In genomic region chrX:103538728-103539127, GRCh38 we compare ENCODE assay signal across 19 cellular contexts. TPM values are rescaled to one million over a fixed set of nuclear protein-coding genes. Genes with fewer than 3 reads are reported as not detected.
DNase-seq lines count a peak whose midpoint lies in the region; FAIRE-seq and TF ChIP-seq lines count a peak whose summit lies in the region.
"Had no signal": no experiment of that assay in that cellular context is flagged by ENCODE, and none has a peak within 500 bp of the region (broad histone marks: within the 10 kb centered on the region; RNA-seq: fewer than 3 reads in every experiment).

No MANE protein-coding gene starts in this region.

- peak overlapping the region; percentile 9 for H3K4me2 ChIP-seq in smooth muscle cell

- TF ChIP-seq CTCF in astrocyte of the spinal cord (IDR thresholded peaks at IDR 0.05; ENCODE audit: low read depth, low read length) = no peak
- no peak for TF ChIP-seq CTCF in fibroblast of villous mesenchyme (IDR thresholded peaks at IDR 0.05; ENCODE audit: insufficient read depth, low read depth, low read length)
- no peak for TF ChIP-seq CTCF in smooth muscle cell (IDR thresholded peaks at IDR 0.05; ENCODE audit: borderline replicate concordance, insufficient read depth, poor library complexity, severe bottlenecking)
- no peak for TF ChIP-seq CTCF in kidney (IDR thresholded peaks at IDR 0.05; ENCODE audit: borderline replicate concordance, extremely low read depth, insufficient read depth)

- intact Hi-C loops in kidney (cut with DNase I) = no loop called here

- no peaks in the 10 kb centered on the region for H3K9me3 ChIP-seq in smooth muscle cell (replicated peaks; ENCODE audit: low read depth)
- H3K9me3 ChIP-seq in kidney (ENCODE audit: control insufficient read depth in 1 of 2, low read length in 2 of 2) = no peaks in the 10 kb centered on the region
- H3K9me3 ChIP-seq: neutrophil had no signal

- H3K9ac ChIP-seq in smooth muscle cell (ENCODE audit: low read depth) (no peak overlapping the region), kidney (ENCODE audit: low read length in 2 of 2) (no peak overlapping the region)

- H3K27me3 ChIP-seq in smooth muscle cell (ENCODE audit: low read depth) = no peaks in the 10 kb centered on the region
- H3K27me3 ChIP-seq: neutrophil had no signal

- H3K79me2 ChIP-seq in smooth muscle cell (ENCODE audit: low read depth) = no peaks in the 10 kb centered on the region

- H3K36me3 ChIP-seq in smooth muscle cell (ENCODE audit: low read depth) (no peaks in the 10 kb centered on the region), kidney (ENCODE audit: control insufficient read depth in 1 of 2, insufficient read depth in 2 of 2, low read length in 2 of 2) (no peaks in the 10 kb centered on the region)
- H3K36me3 ChIP-seq: neutrophil had no signal

- no peaks in the 10 kb centered on the region for H3F3A ChIP-seq in smooth muscle cell (ENCODE audit: low read depth)

- H4K20me1 ChIP-seq in smooth muscle cell (ENCODE audit: low read depth) = no peaks in the 10 kb centered on the region

- in situ Hi-C loops in astrocyte of the spinal cord (cut with HindIII; ENCODE audit: low sequenced_read_pairs) = no loop called here

- DNase-seq in EL = peak; percentile 23
- DNase-seq in astrocyte of the spinal cord (ENCODE audit: low read depth, low spot score) = peak; percentile 28
- peak; percentile 25 for DNase-seq in fibroblast of villous mesenchyme (ENCODE audit: low read depth)
- DNase-seq in smooth muscle cell (lab: John Stamatoyannopoulos, UW; ENCODE audit: unreplicated experiment) = no peak
- DNase-seq in RKO (ENCODE audit: low spot score) = no peak
- DNase-seq in kidney glomerular epithelial cell (lab: John Stamatoyannopoulos, UW) = no peak
- no peak for DNase-seq in kidney
- DNase-seq in activated CD8-positive, alpha-beta memory T cell treated with anti-CD3 and anti-CD28 coated beads, Interleukin-2, amount 50 U/mL, for 48 hours = no peak
- DNase-seq: activated CD8-positive, alpha-beta T cell treated with anti-CD3 and anti-CD28 coated beads, Interleukin-2, amount 10 ng/mL, durations not matched to agents 7 days and 5 days; CD4-positive, CD25-positive, alpha-beta regulatory T cell; DMS79; NCI-H1092 treated with DMSO at 0.1 percent for 48 hours; NK-92 treated with Interleukin-12 subunit alpha and Interleukin-12 subunit beta, amount 100 ng/mL, for 24 hours; Right ventricle myocardium superior had no signal

- H3K27ac ChIP-seq in smooth muscle cell (ENCODE audit: low read depth) = peak overlapping the region; percentile 23
- H3K27ac ChIP-seq in kidney (ENCODE audit: low read depth in 2 of 2, low read length in 2 of 2) = peak overlapping the region in 1 of 2 donors; percentile 72
- H3K27ac ChIP-seq: HL-60, neutrophil, VCaP had no signal

- FAIRE-seq in kidney (lab: Jason Lieb, UNC) = no peak
- FAIRE-seq: K562 had no signal

- H3K4me3 ChIP-seq in astrocyte of the spinal cord (ENCODE audit: low read depth, low read length) (no peak overlapping the region), fibroblast of villous mesenchyme (ENCODE audit: low read depth, low read length) (no peak overlapping the region), smooth muscle cell (no peak overlapping the region), kidney (ENCODE audit: low read length in 2 of 2) (no peak overlapping the region)
- H3K4me3 ChIP-seq: K562 had no signal

- no peaks in the 10 kb centered on the region for H3K4me1 ChIP-seq in smooth muscle cell (ENCODE audit: low read depth)
- no peaks in the 10 kb centered on the region for H3K4me1 ChIP-seq in kidney (ENCODE audit: control insufficient read depth in 1 of 2, insufficient read depth in 1 of 2, low read depth in 1 of 2, low read length in 2 of 2)

- H2AFZ ChIP-seq in smooth muscle cell (ENCODE audit: low read depth) = no peak overlapping the region

RNA-seq across cellular contexts. Expression of gene RAB40A, which starts 19.4 kb away (rescaled TPM):
- 0.32 and 0.43 TPM in 2 replicates for total RNA-seq in fibroblast of villous mesenchyme
- total RNA-seq in smooth muscle cell = 0.13 and 0.49 TPM in 2 replicates
- 0.63 and 0.85 TPM in 2 replicates for polyA plus RNA-seq in smooth muscle cell
- total RNA-seq in kidney = 1.4 TPM
- polyA plus RNA-seq in kidney (ENCODE audit: insufficient read depth, low read depth, low replicate concordance) = not detected
- total RNA-seq: activated CD8-positive, alpha-beta T cell treated with anti-CD3 and anti-CD28 coated beads, Interleukin-2, amount 10 ng/mL, durations not matched to agents 7 days and 5 days; CD4-positive, CD25-positive, alpha-beta regulatory T cell; mononuclear cell; Right ventricle myocardium superior had no signal

RNA-seq across cellular contexts. Expression of gene TCEAL4, which starts 46.6 kb away (rescaled TPM):
- 41.6 and 45.3 TPM in 2 replicates for total RNA-seq in fibroblast of villous mesenchyme
- 40.2 and 51.3 TPM in 2 replicates for total RNA-seq in smooth muscle cell
- 74.4 and 76.2 TPM in 2 replicates for polyA plus RNA-seq in smooth muscle cell
- total RNA-seq in kidney = 96.8 TPM
- 193 TPM for polyA plus RNA-seq in kidney (ENCODE audit: insufficient read depth, low read depth, low replicate concordance)

Comparison
In these comparisons a context has a peak if more than half of its experiments do, and no peak if none do; other contexts are left out.
1. DNase-seq: peak in EL (single experiment), astrocyte of the spinal cord (single experiment) and fibroblast of villous mesenchyme (single experiment); none in smooth muscle cell (single experiment), RKO (single experiment), kidney glomerular epithelial cell (single experiment), kidney (single experiment) and activated CD8-positive, alpha-beta memory T cell treated with anti-CD3 and anti-CD28 coated beads, Interleukin-2, amount 50 U/mL, for 48 hours (single experiment).